ENCODE assay signal across 18 cellular contexts in the genomic region with DNA sequence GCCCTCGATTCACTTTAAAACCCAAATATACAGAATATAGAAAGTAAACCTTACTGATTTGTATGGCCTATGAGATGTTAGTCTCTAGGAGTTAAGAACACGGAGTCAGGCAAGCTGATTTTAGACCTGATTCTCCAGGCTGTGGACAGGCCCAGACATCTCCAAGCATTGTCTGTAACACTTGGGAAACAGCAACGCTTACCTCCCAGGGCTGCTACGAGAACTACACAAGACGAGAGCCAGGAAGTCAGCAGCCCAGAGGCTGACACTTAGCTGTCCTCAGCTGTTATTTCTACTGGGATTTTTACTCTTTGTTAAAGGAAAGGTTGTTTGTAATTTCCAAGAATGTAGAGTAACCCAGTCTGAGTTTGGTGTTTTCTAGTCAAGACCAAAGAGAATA.
DNase-seq lines count a peak whose midpoint lies in the region; FAIRE-seq and TF ChIP-seq lines count a peak whose summit lies in the region.
"Had no signal": no experiment of that assay in that cellular context is flagged by ENCODE, and none has a peak within 500 bp of the region (broad histone marks: within the 10 kb centered on the region; RNA-seq: fewer than 3 reads in every experiment).

No MANE protein-coding gene starts in this region.

- H3K9me3 Mint-ChIP-seq in CD14-positive monocyte: peaks cover 0 to 2% (median 0%) of the 10 kb centered on the region in 7 donors
- no peaks in the 10 kb centered on the region for H3K9me3 Mint-ChIP-seq in activated T-helper 1 cell treated with anti-CD3 and anti-CD28 coated beads, Interleukin-12 subunit alpha, Interleukin-12 subunit beta, Interleukin-2, Interleukin-4 antibody, amounts not matched to agents 30 ng/mL and 10 ng/mL and 1 ng/mL, durations not matched to agents 14 hours and 24 hours and 36 hours

- no peak for TF ChIP-seq POLR2A in vagina (IDR thresholded peaks at IDR 0.05)

- no peak overlapping the region for H3K27ac Mint-ChIP-seq in CD14-positive monocyte
- no peak overlapping the region for H3K27ac Mint-ChIP-seq in activated T-helper 1 cell treated with anti-CD3 and anti-CD28 coated beads, Interleukin-12 subunit alpha, Interleukin-12 subunit beta, Interleukin-2, Interleukin-4 antibody, amounts not matched to agents 30 ng/mL and 10 ng/mL and 1 ng/mL, durations not matched to agents 14 hours and 24 hours and 36 hours

- no peak for FAIRE-seq in bronchial epithelial cell (lab: Jason Lieb, UNC)

- H3K27me3 ChIP-seq in bronchial epithelial cell (ENCODE audit: control insufficient read depth, insufficient read depth, low read length) (no peaks in the 10 kb centered on the region), vagina (no peaks in the 10 kb centered on the region)
- H3K27me3 ChIP-seq: BLaER1 treated with 17β-estradiol and CSF1 and Interleukin-3, amounts not matched to agents 10 nM and 100 nM; Peyer's patch had no signal

- H3K36me3 ChIP-seq in bronchial epithelial cell (ENCODE audit: control insufficient read depth, insufficient read depth, low read length): no peaks in the 10 kb centered on the region
- H3K36me3 ChIP-seq in vagina: no peaks in the 10 kb centered on the region
- H3K36me3 ChIP-seq: BLaER1 treated with 17β-estradiol and CSF1 and Interleukin-3, amounts not matched to agents 10 nM and 100 nM; Peyer's patch had no signal

- TF ChIP-seq CTCF in bronchial epithelial cell (IDR thresholded peaks at IDR 0.05; ENCODE audit: insufficient read depth, low read length, severe bottlenecking) (no peak), vagina (IDR thresholded peaks at IDR 0.05) (no peak), CD14-positive monocyte (IDR thresholded peaks at IDR 0.05) (no peak)

- peak overlapping the region; percentile 51 for H3K27ac ChIP-seq in vagina
- H3K27ac ChIP-seq: BLaER1 treated with 17β-estradiol and CSF1 and Interleukin-3, amounts not matched to agents 10 nM and 100 nM; Peyer's patch had no signal

- no peaks in the 10 kb centered on the region for H3K9me3 ChIP-seq in vagina
- H3K9me3 ChIP-seq: BLaER1 treated with 17β-estradiol and CSF1 and Interleukin-3, amounts not matched to agents 10 nM and 100 nM; Peyer's patch had no signal

- H3K36me3 Mint-ChIP-seq in CD14-positive monocyte: no peaks in the 10 kb centered on the region
- no peaks in the 10 kb centered on the region for H3K36me3 Mint-ChIP-seq in activated T-helper 1 cell treated with anti-CD3 and anti-CD28 coated beads, Interleukin-12 subunit alpha, Interleukin-12 subunit beta, Interleukin-2, Interleukin-4 antibody, amounts not matched to agents 30 ng/mL and 10 ng/mL and 1 ng/mL, durations not matched to agents 14 hours and 24 hours and 36 hours (ENCODE audit: low read depth)

- intact Hi-C loops in vagina (cut with DNase I) (no loop called here), CD14-positive monocyte (cut with micrococcal nuclease) (no loop called here)
- intact Hi-C loops in activated T-helper 1 cell treated with anti-CD3 and anti-CD28 coated beads, Interleukin-12 subunit alpha, Interleukin-12 subunit beta, Interleukin-2, Interleukin-4 antibody, amounts not matched to agents 30 ng/mL and 10 ng/mL and 1 ng/mL, durations not matched to agents 14 hours and 24 hours and 36 hours (cut with micrococcal nuclease): no loop called here

- peaks cover 4 to 9% (median 6%) of the 10 kb centered on the region in 3 donors for H3K27me3 Mint-ChIP-seq in CD14-positive monocyte (ENCODE audit: low read depth in 3 of 3)
- no peaks in the 10 kb centered on the region for H3K27me3 Mint-ChIP-seq in activated T-helper 1 cell treated with anti-CD3 and anti-CD28 coated beads, Interleukin-12 subunit alpha, Interleukin-12 subunit beta, Interleukin-2, Interleukin-4 antibody, amounts not matched to agents 30 ng/mL and 10 ng/mL and 1 ng/mL, durations not matched to agents 14 hours and 24 hours and 36 hours (ENCODE audit: insufficient read depth)

- DNase-seq in M059J (ENCODE audit: low read depth): peak; percentile 54
- peak; percentile 89 for DNase-seq in bronchial epithelial cell (ENCODE audit: low read depth)
- peak; percentile 26 for DNase-seq in iris pigment epithelial cell (ENCODE audit: low read depth)
- no peak for DNase-seq in vagina (ENCODE audit: extremely low spot score in 2 of 2)
- no peak for DNase-seq in CD14-positive monocyte (ENCODE audit: low spot score)
- DNase-seq in middle frontal gyrus (ENCODE audit: extremely low spot score, low spot score): no peak
- DNase-seq in activated T-helper 1 cell treated with anti-CD3 and anti-CD28 coated beads, Interleukin-12 subunit alpha, Interleukin-12 subunit beta, Interleukin-2, Interleukin-4 antibody, amounts not matched to agents 30 ng/mL and 10 ng/mL and 1 ng/mL, durations not matched to agents 14 hours and 24 hours and 36 hours (ENCODE audit: low spot score): no peak
- DNase-seq: activated CD4-positive, alpha-beta T cell treated with anti-CD3 and anti-CD28 coated beads, Interleukin-2, amount 50 U/mL, for 4 hours; activated naive CD4-positive, alpha-beta T cell treated with anti-CD3 and anti-CD28 coated beads, Interleukin-2, amount 50 U/mL, for 16 hours; activated T-cell treated with anti-CD3 and anti-CD28 coated beads, Interleukin-2, amount 50 U/mL, for 1 hour; dermis blood vessel endothelial cell; GF-D8; left cardiac atrium; NCI-H1105 treated with DMSO at 0.1 percent for 48 hours; NCI-H82; occipital lobe; Peyer's patch had no signal

- H3K4me1 ChIP-seq in vagina: no peaks in the 10 kb centered on the region
- H3K4me1 ChIP-seq: BLaER1 treated with 17β-estradiol and CSF1 and Interleukin-3, amounts not matched to agents 10 nM and 100 nM; Peyer's patch had no signal

- no peaks in the 10 kb centered on the region for H3K4me1 Mint-ChIP-seq in CD14-positive monocyte
- H3K4me1 Mint-ChIP-seq in activated T-helper 1 cell treated with anti-CD3 and anti-CD28 coated beads, Interleukin-12 subunit alpha, Interleukin-12 subunit beta, Interleukin-2, Interleukin-4 antibody, amounts not matched to agents 30 ng/mL and 10 ng/mL and 1 ng/mL, durations not matched to agents 14 hours and 24 hours and 36 hours (ENCODE audit: low read depth): no peaks in the 10 kb centered on the region

- H3K4me3 ChIP-seq in bronchial epithelial cell (ENCODE audit: low read depth, low read length): no peak overlapping the region
- H3K4me3 ChIP-seq in vagina: no peak overlapping the region
- H3K4me3 ChIP-seq: BLaER1 treated with 17β-estradiol and CSF1 and Interleukin-3, amounts not matched to agents 10 nM and 100 nM; Peyer's patch had no signal

- no peak overlapping the region for H3K4me3 Mint-ChIP-seq in CD14-positive monocyte
- no peak overlapping the region for H3K4me3 Mint-ChIP-seq in activated T-helper 1 cell treated with anti-CD3 and anti-CD28 coated beads, Interleukin-12 subunit alpha, Interleukin-12 subunit beta, Interleukin-2, Interleukin-4 antibody, amounts not matched to agents 30 ng/mL and 10 ng/mL and 1 ng/mL, durations not matched to agents 14 hours and 24 hours and 36 hours

Comparison
In these comparisons a context has a peak if more than half of its experiments do, and no peak if none do; other contexts are left out.
1. DNase-seq: peak in M059J (single experiment), bronchial epithelial cell (single experiment) and iris pigment epithelial cell (single experiment); none in vagina (0 of 2), CD14-positive monocyte (single experiment), middle frontal gyrus (single experiment) and activated T-helper 1 cell treated with anti-CD3 and anti-CD28 coated beads, Interleukin-12 subunit alpha, Interleukin-12 subunit beta, Interleukin-2, Interleukin-4 antibody, amounts not matched to agents 30 ng/mL and 10 ng/mL and 1 ng/mL, durations not matched to agents 14 hours and 24 hours and 36 hours (single experiment).